12 cellular contexts compared by ENCODE assay signal in the genomic region with DNA sequence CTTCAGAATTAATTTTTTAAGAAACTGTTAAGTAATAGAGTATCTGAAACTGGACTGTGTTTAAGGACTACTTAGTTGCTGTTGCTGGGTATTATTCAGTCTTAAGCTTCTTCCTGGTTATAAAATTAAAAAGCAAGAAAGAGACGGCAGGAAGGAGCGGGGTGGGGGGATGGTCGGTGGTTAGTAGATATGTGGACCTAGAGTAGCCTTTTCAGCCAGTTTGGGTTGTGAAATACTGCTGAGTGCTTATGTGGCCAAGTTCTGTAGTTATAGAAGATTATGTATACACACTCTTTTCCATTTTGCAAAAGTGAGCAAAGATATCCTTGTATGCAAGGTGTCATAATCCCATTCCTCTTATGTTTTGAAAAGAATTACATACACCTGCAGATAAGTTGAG. TPM values are rescaled to one million over a fixed set of nuclear protein-coding genes. Genes with fewer than 3 reads are reported as not detected.
DNase-seq lines count a peak whose midpoint lies in the region; ATAC-seq and TF ChIP-seq lines count a peak whose summit lies in the region.
"Had no signal": no experiment of that assay in that cellular context is flagged by ENCODE, and none has a peak within 500 bp of the region (broad histone marks: within the 10 kb centered on the region; RNA-seq: fewer than 3 reads in every experiment).

No MANE protein-coding gene starts in this region.

- TF ChIP-seq CTCF in lung (IDR thresholded peaks at IDR 0.05; ENCODE audit: control extremely low read depth, extremely low read depth), result no peak
- TF ChIP-seq CTCF in uterus (IDR thresholded peaks at IDR 0.05), result no peak

- peak; percentile 44 for DNase-seq in AG20443 (ENCODE audit: low spot score)
- DNase-seq in UCSD-AML1 (lab: John Stamatoyannopoulos, UW; ENCODE audit: unreplicated experiment), result peak; percentile 40
- DNase-seq in lung (ENCODE audit: low spot score), result no peak
- DNase-seq in Ammon's horn (ENCODE audit: low spot score), result no peak
- DNase-seq in amygdala (lab: John Stamatoyannopoulos, UW), result no peak
- DNase-seq in effector memory CD8-positive, alpha-beta T cell, result no peak
- DNase-seq in uterus, result no peak
- DNase-seq: activated effector memory CD4-positive, alpha-beta T cell treated with anti-CD3 and anti-CD28 coated beads, Interleukin-2, amount 50 U/mL, for 16 hours; C1 segment of cervical spinal cord; NCI-H2029 had no signal

- H3K9me3 Mint-ChIP-seq in effector memory CD8-positive, alpha-beta T cell, result no peaks in the 10 kb centered on the region

- ATAC-seq in HG02885 (IDR thresholded peaks at IDR 0.05; ENCODE audit: poor library complexity, unreplicated experiment) (peak; percentile 29), lung (ENCODE audit: insufficient read depth, low FRiP score) (peak; percentile 46)
- ATAC-seq in effector memory CD8-positive, alpha-beta T cell (replicated peaks), result no peak
- ATAC-seq: activated CD4-positive, CD25-positive, alpha-beta regulatory T cell treated with anti-CD3 and anti-CD28 coated beads, Interleukin-2, amount 50 U/mL, for 24 hours had no signal

- 13 to 24% methylated on average over 3 of the region's 3 CpGs for WGBS in lung, 2 donors

- H3K9me3 ChIP-seq in lung (ENCODE audit: control insufficient read depth in 2 of 2, insufficient read depth in 1 of 2, low read length in 1 of 2) (no peaks in the 10 kb centered on the region), uterus (no peaks in the 10 kb centered on the region)

- no peak overlapping the region for H3K4me3 ChIP-seq in lung
- no peak overlapping the region for H3K4me3 ChIP-seq in uterus

- H3K4me3 Mint-ChIP-seq in effector memory CD8-positive, alpha-beta T cell, result no peak overlapping the region

- peaks cover 4 to 8% of the 10 kb centered on the region in 2 donors for H3K4me1 Mint-ChIP-seq in effector memory CD8-positive, alpha-beta T cell (ENCODE audit: low read depth in 2 of 2)

- H3K36me3 Mint-ChIP-seq in effector memory CD8-positive, alpha-beta T cell (ENCODE audit: insufficient read depth), result no peaks in the 10 kb centered on the region

- H3K36me3 ChIP-seq in lung (ENCODE audit: control insufficient read depth in 2 of 2, insufficient read depth in 2 of 2, low read length in 2 of 2) (no peaks in the 10 kb centered on the region), uterus (no peaks in the 10 kb centered on the region)

- H3K27me3 Mint-ChIP-seq in effector memory CD8-positive, alpha-beta T cell, result peaks cover 0 to 39% of the 10 kb centered on the region in 2 donors

- no peak for TF ChIP-seq POLR2A in uterus (IDR thresholded peaks at IDR 0.05)

- H3K4me1 ChIP-seq in lung (ENCODE audit: control insufficient read depth in 2 of 2, insufficient read depth in 2 of 2, low read length in 2 of 2), result peaks cover 17 to 57% of the 10 kb centered on the region in 2 donors
- H3K4me1 ChIP-seq in uterus, result peaks cover 5 to 16% of the 10 kb centered on the region in 2 donors

- no peak overlapping the region for H3K27ac Mint-ChIP-seq in effector memory CD8-positive, alpha-beta T cell

- no peaks in the 10 kb centered on the region for H3K27me3 ChIP-seq in lung (ENCODE audit: control insufficient read depth, insufficient read depth)
- no peaks in the 10 kb centered on the region for H3K27me3 ChIP-seq in uterus

- H3K27ac ChIP-seq in lung (ENCODE audit: low read depth in 1 of 2, low read length in 1 of 2), result no peak overlapping the region
- no peak overlapping the region for H3K27ac ChIP-seq in uterus

- intact Hi-C loops in uterus (cut with DNase I; ENCODE audit: low total_unique reads), result no loop called here

RNA-seq across cellular contexts. Expression of a gene that starts 28.5 kb away (rescaled TPM):
- total RNA-seq in lung, result 100 to 1,000 TPM; 165 to 243 TPM
- polyA plus RNA-seq in lung, result 10 to 100 TPM; 23.8 to 55.3 TPM
- total RNA-seq in uterus, result 100 to 1,000 TPM in 3 of 4 donors, 10 to 100 TPM in 1; 93.5 to 234 (median 207) TPM

Comparison
In these comparisons a context has a peak if more than half of its experiments do, and no peak if none do; other contexts are left out.
1. DNase-seq: peak in AG20443 (single experiment) and UCSD-AML1 (single experiment); none in lung (single experiment), Ammon's horn (single experiment), amygdala (0 of 56), effector memory CD8-positive, alpha-beta T cell (0 of 3) and uterus (0 of 2).